Comparison of ENCODE assay signal across 11 cellular contexts in the genomic region with DNA sequence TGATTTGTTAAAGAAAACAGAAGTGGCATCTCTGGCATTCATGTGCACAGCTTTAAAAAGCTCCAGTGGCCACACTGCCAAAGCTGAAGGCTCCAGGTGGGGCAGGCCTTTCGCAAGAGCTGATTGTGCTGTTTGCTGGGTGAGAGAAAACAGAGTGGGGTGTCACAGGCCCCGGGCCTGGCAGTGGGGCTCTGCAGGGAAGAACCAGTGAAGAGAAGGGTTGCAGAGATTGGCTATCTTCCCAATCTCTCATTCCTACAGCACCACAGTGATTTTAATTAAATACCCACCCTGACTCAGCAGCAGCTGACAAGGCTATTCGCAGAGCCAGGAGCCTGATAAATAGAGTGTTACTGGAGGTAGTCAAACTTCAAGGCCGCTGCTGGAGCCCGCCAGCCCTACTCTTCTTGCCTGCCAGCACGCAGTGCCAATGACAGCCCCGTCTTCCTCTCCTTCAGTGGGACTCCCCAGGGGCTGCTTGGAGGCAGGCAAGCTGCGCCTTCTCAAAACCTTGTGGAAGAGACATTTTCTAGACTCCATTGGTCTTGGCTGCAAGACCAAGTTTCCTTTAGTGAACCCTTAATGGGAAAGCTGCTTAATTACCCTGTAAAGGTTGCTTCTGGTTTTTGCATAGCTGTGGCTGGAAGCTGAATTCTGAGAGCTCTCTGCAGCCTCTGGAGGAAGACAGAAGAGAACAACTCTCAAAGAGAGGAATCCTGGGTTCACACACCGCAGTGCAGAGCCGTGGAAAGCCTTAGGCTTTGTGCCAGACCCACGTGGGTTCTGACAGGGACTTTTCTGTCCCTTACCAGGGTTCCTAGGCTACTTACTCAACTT.
DNase-seq lines count a peak whose midpoint lies in the region; ATAC-seq and TF ChIP-seq lines count a peak whose summit lies in the region.
"Had no signal": no experiment of that assay in that cellular context is flagged by ENCODE, and none has a peak within 500 bp of the region (broad histone marks: within the 10 kb centered on the region; RNA-seq: fewer than 3 reads in every experiment).

No MANE protein-coding gene starts in this region.

- no peaks in the 10 kb centered on the region for H3K9me3 Mint-ChIP-seq in activated naive CD8-positive, alpha-beta T cell treated with anti-CD3 and anti-CD28 coated beads, Interleukin-2, amount 50 U/mL, for 24 hours
- H3K9me3 Mint-ChIP-seq: T-helper 1 cell treated with Interleukin-12 subunit alpha and Interleukin-12 subunit beta and Interleukin-4 antibody, amounts not matched to agents 30 μg/mL and 1 μg/mL, for 36 hours had no signal

- TF ChIP-seq CTCF in choroid plexus epithelial cell (conservative IDR thresholded peaks at IDR 0.05; ENCODE audit: low read depth, low read length): no peak
- TF ChIP-seq CTCF in left lung (IDR thresholded peaks at IDR 0.05): no peak
- no peak for TF ChIP-seq CTCF in RWPE1 (conservative IDR thresholded peaks at IDR 0.05; ENCODE audit: low read depth)

- H3K4me1 Mint-ChIP-seq in activated naive CD8-positive, alpha-beta T cell treated with anti-CD3 and anti-CD28 coated beads, Interleukin-2, amount 50 U/mL, for 24 hours: no peaks in the 10 kb centered on the region

- H3K9me3 ChIP-seq in left lung (no peaks in the 10 kb centered on the region), skeletal muscle tissue (ENCODE audit: control insufficient read depth in 3 of 3, low read length in 3 of 3) (no peaks in the 10 kb centered on the region)

- H3K27me3 ChIP-seq in left lung (no peaks in the 10 kb centered on the region), skeletal muscle tissue (ENCODE audit: control insufficient read depth in 3 of 3, insufficient read depth in 3 of 3, low read length in 3 of 3) (no peaks in the 10 kb centered on the region)

- H3K4me1 ChIP-seq in left lung: no peaks in the 10 kb centered on the region
- peaks cover 11 to 20% (median 14%) of the 10 kb centered on the region in 3 donors for H3K4me1 ChIP-seq in skeletal muscle tissue (ENCODE audit: control insufficient read depth in 3 of 3, insufficient read depth in 3 of 3, low read length in 3 of 3)

- no peaks in the 10 kb centered on the region for H3K27me3 Mint-ChIP-seq in activated naive CD8-positive, alpha-beta T cell treated with anti-CD3 and anti-CD28 coated beads, Interleukin-2, amount 50 U/mL, for 24 hours

- POLR2A ChIA-PET in RWPE1 (lab: Yijun Ruan, JAX; ENCODE audit: low non-redundant PET): no interaction called here

- no peak overlapping the region for H3K4me3 ChIP-seq in choroid plexus epithelial cell (ENCODE audit: low read depth, low read length)
- H3K4me3 ChIP-seq in left lung: no peak overlapping the region
- H3K4me3 ChIP-seq in skeletal muscle tissue (ENCODE audit: low read length in 3 of 3): no peak overlapping the region

- CTCF ChIA-PET in RWPE1 (lab: Yijun Ruan, JAX): interaction anchor here (0.5 kb wide), 1 partner anchor 33 kb away, joined by 3 read pairs; no protein-coding TSS in a partner anchor

- no peak overlapping the region for H3K4me3 Mint-ChIP-seq in activated naive CD8-positive, alpha-beta T cell treated with anti-CD3 and anti-CD28 coated beads, Interleukin-2, amount 50 U/mL, for 24 hours
- H3K4me3 Mint-ChIP-seq: T-helper 1 cell treated with Interleukin-12 subunit alpha and Interleukin-12 subunit beta and Interleukin-4 antibody, amounts not matched to agents 30 μg/mL and 1 μg/mL, for 36 hours had no signal

- DNase-seq in NCI-H2107 (lab: John Stamatoyannopoulos, UW) (peak; percentile 29), choroid plexus epithelial cell (ENCODE audit: low read depth) (peak; percentile 2), left lung (peak in 1 of 2 donors; percentile 78), NCI-H1092 (lab: John Stamatoyannopoulos, UW) (no peak), RWPE1 (ENCODE audit: low spot score) (no peak)
- no peak for DNase-seq in activated naive CD8-positive, alpha-beta T cell treated with anti-CD3 and anti-CD28 coated beads, Interleukin-2, amount 50 U/mL, for 24 hours
- DNase-seq: activated naive CD4-positive, alpha-beta T cell; NCI-H1105 had no signal

- no peaks in the 10 kb centered on the region for H3K36me3 Mint-ChIP-seq in activated naive CD8-positive, alpha-beta T cell treated with anti-CD3 and anti-CD28 coated beads, Interleukin-2, amount 50 U/mL, for 24 hours (ENCODE audit: low read depth)

- no peaks in the 10 kb centered on the region for H3K36me3 ChIP-seq in left lung
- H3K36me3 ChIP-seq in skeletal muscle tissue (ENCODE audit: control insufficient read depth in 3 of 3, insufficient read depth in 3 of 3, low read length in 3 of 3): no peaks in the 10 kb centered on the region

- H3K9ac ChIP-seq in skeletal muscle tissue (ENCODE audit: low read depth in 1 of 3, low read length in 3 of 3): peak overlapping the region in 1 of 3 donors; percentile 40

- ATAC-seq in left lung (peak; percentile 80), HG03280 (IDR thresholded peaks at IDR 0.05; ENCODE audit: unreplicated experiment) (no peak)
- no peak for ATAC-seq in activated naive CD8-positive, alpha-beta T cell treated with anti-CD3 and anti-CD28 coated beads, Interleukin-2, amount 50 U/mL, for 24 hours

- no peak overlapping the region for H3K27ac Mint-ChIP-seq in activated naive CD8-positive, alpha-beta T cell treated with anti-CD3 and anti-CD28 coated beads, Interleukin-2, amount 50 U/mL, for 24 hours
- H3K27ac Mint-ChIP-seq: T-helper 1 cell treated with Interleukin-12 subunit alpha and Interleukin-12 subunit beta and Interleukin-4 antibody, amounts not matched to agents 30 μg/mL and 1 μg/mL, for 36 hours had no signal

- peak overlapping the region in 1 of 2 donors; percentile 13 for H3K27ac ChIP-seq in left lung
- peak overlapping the region; percentile 75 for H3K27ac ChIP-seq in skeletal muscle tissue (ENCODE audit: low read depth, low read length)
- H3K27ac ChIP-seq in RWPE1: no peak overlapping the region

- intact Hi-C loops in left lung (cut with DNase I): no loop called here

Comparison
In these comparisons a context has a peak if more than half of its experiments do, and no peak if none do; other contexts are left out.
1. DNase-seq: peak in NCI-H2107 (single experiment) and choroid plexus epithelial cell (single experiment); none in NCI-H1092 (single experiment), activated naive CD8-positive, alpha-beta T cell treated with anti-CD3 and anti-CD28 coated beads, Interleukin-2, amount 50 U/mL, for 24 hours (single experiment) and RWPE1 (single experiment).